8 cellular contexts compared by ENCODE assay signal in the genomic region with DNA sequence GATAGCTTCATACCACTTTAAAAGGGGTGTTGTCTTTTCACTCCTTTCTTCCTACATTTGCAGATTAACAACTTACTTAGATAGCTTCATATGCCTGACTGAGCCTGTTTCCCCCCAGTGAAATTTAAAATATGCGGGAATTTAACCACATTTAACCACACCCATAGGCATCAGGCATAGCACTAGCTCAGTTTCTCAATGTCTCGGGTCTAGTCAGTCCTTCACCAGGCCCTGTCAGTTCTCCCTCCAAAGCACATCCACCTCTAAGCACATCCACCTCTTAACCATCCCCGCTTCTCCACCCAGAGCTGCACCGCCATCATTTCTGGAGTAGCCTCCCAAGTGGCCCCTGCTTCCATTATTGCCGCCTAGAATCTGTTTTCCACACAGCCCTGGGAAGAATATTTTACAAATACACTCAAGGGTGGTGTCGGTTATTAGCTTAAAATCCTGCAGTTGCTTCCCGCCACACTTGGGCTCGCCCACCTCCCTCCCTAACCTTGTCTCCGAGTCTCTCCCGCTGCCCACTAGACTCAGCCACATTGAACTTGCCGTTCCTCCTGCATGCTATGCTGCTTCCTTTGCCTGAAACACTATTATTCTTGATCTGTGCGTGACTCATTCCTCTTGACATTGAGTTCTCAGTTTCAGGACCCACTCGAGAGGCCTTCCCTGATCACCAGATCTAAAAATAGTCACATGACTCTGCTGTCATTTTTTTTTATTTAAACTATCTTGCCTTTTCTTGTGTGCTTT.
A peak's percentile ranks its signal among the peaks of the same experiment; 100 is the strongest.
DNase-seq lines count a peak whose midpoint lies in the region; ATAC-seq and FAIRE-seq lines count a peak whose summit lies in the region.

No MANE protein-coding gene starts in this region.

- ATAC-seq in GM19438 (IDR thresholded peaks at IDR 0.05; ENCODE audit: low read depth, unreplicated experiment), result peak; percentile 55
- peak; percentile 53 for ATAC-seq in HG03571 (IDR thresholded peaks at IDR 0.05; ENCODE audit: unreplicated experiment)
- peak; percentile 94 for ATAC-seq in activated T-helper 17 cell treated with anti-CD3 and anti-CD28 coated beads, Interleukin-2, amount 50 U/mL, for 72 hours (replicated peaks)

- H3K36me3 Mint-ChIP-seq in activated T-helper 17 cell treated with anti-CD3 and anti-CD28 coated beads, Interleukin-2, amount 50 U/mL, for 72 hours (ENCODE audit: low read depth), result no peaks in the 10 kb centered on the region

- no peak overlapping the region for H3K4me3 Mint-ChIP-seq in activated T-helper 17 cell treated with anti-CD3 and anti-CD28 coated beads, Interleukin-2, amount 50 U/mL, for 72 hours

- in situ Hi-C loops in Caki2 (cut with HindIII; ENCODE audit: low pct_unique_long_range_greater_than_20kb, low sequenced_read_pairs), result no loop called here

- no peaks in the 10 kb centered on the region for H3K9me3 Mint-ChIP-seq in activated T-helper 17 cell treated with anti-CD3 and anti-CD28 coated beads, Interleukin-2, amount 50 U/mL, for 72 hours

- H3K27me3 Mint-ChIP-seq in activated T-helper 17 cell treated with anti-CD3 and anti-CD28 coated beads, Interleukin-2, amount 50 U/mL, for 72 hours, result peaks cover 6% of the 10 kb centered on the region

- DNase-seq in Caki2 (ENCODE audit: low read depth), result peak; percentile 91
- peak; percentile 90 for DNase-seq in kidney tubule cell (ENCODE audit: low spot score)
- DNase-seq in frontal cortex (ENCODE audit: low spot score in 2 of 2), result no peak
- no peak for DNase-seq in RPMI8226
- no peak for DNase-seq in NCI-H748 (lab: John Stamatoyannopoulos, UW; ENCODE audit: unreplicated experiment)

- H3K4me1 Mint-ChIP-seq in activated T-helper 17 cell treated with anti-CD3 and anti-CD28 coated beads, Interleukin-2, amount 50 U/mL, for 72 hours, result peaks cover 8% of the 10 kb centered on the region

- no peak overlapping the region for H3K27ac Mint-ChIP-seq in activated T-helper 17 cell treated with anti-CD3 and anti-CD28 coated beads, Interleukin-2, amount 50 U/mL, for 72 hours

- FAIRE-seq in frontal cortex (lab: Jason Lieb, UNC), result no peak

Comparison
In these comparisons a context has a peak if more than half of its experiments do, and no peak if none do; other contexts are left out.
1. DNase-seq: peak in Caki2 (single experiment) and kidney tubule cell (single experiment); none in frontal cortex (0 of 2), RPMI8226 (single experiment) and NCI-H748 (single experiment).
2. Peak in every context shown above with its lines, with median percentiles within 50 percentile points of each other: ATAC-seq.